In the genomic region with DNA sequence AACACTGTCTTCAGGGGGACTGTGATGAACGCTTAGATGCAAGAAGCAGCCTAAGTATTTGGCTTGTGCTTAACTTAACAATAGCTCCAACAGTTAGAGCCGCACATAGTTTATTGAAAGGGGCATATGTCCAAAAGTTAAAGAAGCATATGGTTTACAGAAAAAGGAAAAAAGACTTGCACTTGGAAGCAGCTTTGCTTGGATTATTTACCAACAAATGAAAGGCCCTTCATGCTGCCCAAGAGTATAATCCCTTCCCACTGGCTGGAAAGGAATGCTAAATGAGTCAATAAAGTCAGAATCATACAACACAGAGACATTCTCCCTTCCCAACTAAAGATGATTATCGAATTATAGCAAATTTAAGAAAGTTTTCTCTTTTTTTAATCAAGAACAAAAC, we compare ENCODE assay signal across 2 cellular contexts.
TF ChIP-seq lines count a peak whose summit lies in the region.

No MANE protein-coding gene starts in this region.

TF ChIP-seq in IMR-90, 13 proteins besides CTCF, POLR2A, EP300 and RAD21 (continued from another document):
- TF ChIP-seq CHD1 (IDR thresholded peaks at IDR 0.05; ENCODE audit: low read depth, low read length) (no peak), BHLHE40 (IDR thresholded peaks at IDR 0.05; ENCODE audit: low read depth, low read length) (no peak), MAZ (IDR thresholded peaks at IDR 0.05; ENCODE audit: borderline replicate concordance, low read depth, low read length) (no peak), NFE2L2 (IDR thresholded peaks at IDR 0.05; ENCODE audit: low read depth, low read length) (no peak), RCOR1 (IDR thresholded peaks at IDR 0.05; ENCODE audit: insufficient replicate concordance, low read length) (no peak)
- TF ChIP-seq, protein P1, sequence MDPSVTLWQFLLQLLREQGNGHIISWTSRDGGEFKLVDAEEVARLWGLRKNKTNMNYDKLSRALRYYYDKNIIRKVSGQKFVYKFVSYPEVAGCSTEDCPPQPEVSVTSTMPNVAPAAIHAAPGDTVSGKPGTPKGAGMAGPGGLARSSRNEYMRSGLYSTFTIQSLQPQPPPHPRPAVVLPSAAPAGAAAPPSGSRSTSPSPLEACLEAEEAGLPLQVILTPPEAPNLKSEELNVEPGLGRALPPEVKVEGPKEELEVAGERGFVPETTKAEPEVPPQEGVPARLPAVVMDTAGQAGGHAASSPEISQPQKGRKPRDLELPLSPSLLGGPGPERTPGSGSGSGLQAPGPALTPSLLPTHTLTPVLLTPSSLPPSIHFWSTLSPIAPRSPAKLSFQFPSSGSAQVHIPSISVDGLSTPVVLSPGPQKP (IDR thresholded peaks at IDR 0.05; ENCODE audit: borderline replicate concordance, low read depth, low read length), result no peak
- TF ChIP-seq, protein P2, sequence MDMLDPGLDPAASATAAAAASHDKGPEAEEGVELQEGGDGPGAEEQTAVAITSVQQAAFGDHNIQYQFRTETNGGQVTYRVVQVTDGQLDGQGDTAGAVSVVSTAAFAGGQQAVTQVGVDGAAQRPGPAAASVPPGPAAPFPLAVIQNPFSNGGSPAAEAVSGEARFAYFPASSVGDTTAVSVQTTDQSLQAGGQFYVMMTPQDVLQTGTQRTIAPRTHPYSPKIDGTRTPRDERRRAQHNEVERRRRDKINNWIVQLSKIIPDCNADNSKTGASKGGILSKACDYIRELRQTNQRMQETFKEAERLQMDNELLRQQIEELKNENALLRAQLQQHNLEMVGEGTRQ (IDR thresholded peaks at IDR 0.05; ENCODE audit: low read depth, low read length), result no peak

TF ChIP-seq in SK-N-SH treated with all-trans-retinoic acid at 6 μM for 48 hours, 23 proteins besides CTCF, POLR2A, EP300 and RAD21 (continued from another document):
- TF ChIP-seq, protein P3, sequence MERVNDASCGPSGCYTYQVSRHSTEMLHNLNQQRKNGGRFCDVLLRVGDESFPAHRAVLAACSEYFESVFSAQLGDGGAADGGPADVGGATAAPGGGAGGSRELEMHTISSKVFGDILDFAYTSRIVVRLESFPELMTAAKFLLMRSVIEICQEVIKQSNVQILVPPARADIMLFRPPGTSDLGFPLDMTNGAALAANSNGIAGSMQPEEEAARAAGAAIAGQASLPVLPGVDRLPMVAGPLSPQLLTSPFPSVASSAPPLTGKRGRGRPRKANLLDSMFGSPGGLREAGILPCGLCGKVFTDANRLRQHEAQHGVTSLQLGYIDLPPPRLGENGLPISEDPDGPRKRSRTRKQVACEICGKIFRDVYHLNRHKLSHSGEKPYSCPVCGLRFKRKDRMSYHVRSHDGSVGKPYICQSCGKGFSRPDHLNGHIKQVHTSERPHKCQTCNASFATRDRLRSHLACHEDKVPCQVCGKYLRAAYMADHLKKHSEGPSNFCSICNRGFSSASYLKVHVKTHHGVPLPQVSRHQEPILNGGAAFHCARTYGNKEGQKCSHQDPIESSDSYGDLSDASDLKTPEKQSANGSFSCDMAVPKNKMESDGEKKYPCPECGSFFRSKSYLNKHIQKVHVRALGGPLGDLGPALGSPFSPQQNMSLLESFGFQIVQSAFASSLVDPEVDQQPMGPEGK (CRISPR knock-in tag; IDR thresholded peaks at IDR 0.05; ENCODE audit: borderline replicate concordance), result no peak
- no peak for TF ChIP-seq ZNF8 (CRISPR knock-in tag; IDR thresholded peaks at IDR 0.05)
- TF ChIP-seq TOX (CRISPR knock-in tag; IDR thresholded peaks at IDR 0.05; ENCODE audit: borderline replicate concordance), result no peak
- no peak for TF ChIP-seq ARNTL (CRISPR knock-in tag; IDR thresholded peaks at IDR 0.05; ENCODE audit: borderline replicate concordance, low read depth)
- TF ChIP-seq ZC3H10 (CRISPR knock-in tag; IDR thresholded peaks at IDR 0.05), result no peak
- TF ChIP-seq ESRRG (CRISPR knock-in tag; IDR thresholded peaks at IDR 0.05), result no peak
- no peak for TF ChIP-seq ZFP3 (CRISPR knock-in tag; IDR thresholded peaks at IDR 0.05)
TF ChIP-seq in SK-N-SH treated with all-trans-retinoic acid at 6 μM for 48 hours: peak in this region for 0.
